Comparison of ENCODE assay signal across 8 cellular contexts in genomic region chr14:87615822-87616679, GRCh38.
DNase-seq lines count a peak whose midpoint lies in the region; ATAC-seq lines count a peak whose summit lies in the region.

No MANE protein-coding gene starts in this region.

- H3K4me1 ChIP-seq in adipocyte (ENCODE audit: control insufficient read depth, insufficient read depth, low read length) = no peaks in the 10 kb centered on the region

- DNase-seq in DMS 273 treated with DMSO at 0.1 percent for 48 hours (lab: John Stamatoyannopoulos, UW) (peak; percentile 34), NCI-H748 (lab: John Stamatoyannopoulos, UW; ENCODE audit: unreplicated experiment) (peak; percentile 79), adipocyte (ENCODE audit: low read depth) (peak; percentile 69), hepatic stellate cell (ENCODE audit: low spot score) (peak; percentile 3), posterior vena cava (ENCODE audit: low spot score) (no peak)
- peak; percentile 8 to 11 for DNase-seq in stimulated activated CD4-positive, alpha-beta T cell treated with anti-CD3 and anti-CD28 coated beads, Interleukin-15, amount 100 ng/mL, for 48 hours (ENCODE audit: low read depth in 2 of 2)

- no peak overlapping the region for H3K4me3 ChIP-seq in adipocyte (ENCODE audit: low read length)

- no peaks in the 10 kb centered on the region for H3K27me3 ChIP-seq in adipocyte (replicated peaks; ENCODE audit: control insufficient read depth, insufficient read depth, low read length)

- peaks cover under 1% of the 10 kb centered on the region for H3K9me3 ChIP-seq in adipocyte (ENCODE audit: control insufficient read depth, low read length)

- H3K9ac ChIP-seq in adipocyte (ENCODE audit: low read length) = no peak overlapping the region

- H3K36me3 ChIP-seq in adipocyte (ENCODE audit: control insufficient read depth, insufficient read depth, low read length, severe bottlenecking) = no peaks in the 10 kb centered on the region

- ATAC-seq in GM19043 (IDR thresholded peaks at IDR 0.05; ENCODE audit: low read depth, unreplicated experiment) = peak; percentile 88
- peak; percentile 92 for ATAC-seq in HG03342 (IDR thresholded peaks at IDR 0.05; ENCODE audit: unreplicated experiment)

- intact Hi-C loops in posterior vena cava (cut with DNase I) = loop anchor here in 1 of 2 donors (10.0 kb wide), 1 partner anchor 711 kb away; no protein-coding TSS in a partner anchor
